ENCODE assay signal across 19 cellular contexts in the genomic region with DNA sequence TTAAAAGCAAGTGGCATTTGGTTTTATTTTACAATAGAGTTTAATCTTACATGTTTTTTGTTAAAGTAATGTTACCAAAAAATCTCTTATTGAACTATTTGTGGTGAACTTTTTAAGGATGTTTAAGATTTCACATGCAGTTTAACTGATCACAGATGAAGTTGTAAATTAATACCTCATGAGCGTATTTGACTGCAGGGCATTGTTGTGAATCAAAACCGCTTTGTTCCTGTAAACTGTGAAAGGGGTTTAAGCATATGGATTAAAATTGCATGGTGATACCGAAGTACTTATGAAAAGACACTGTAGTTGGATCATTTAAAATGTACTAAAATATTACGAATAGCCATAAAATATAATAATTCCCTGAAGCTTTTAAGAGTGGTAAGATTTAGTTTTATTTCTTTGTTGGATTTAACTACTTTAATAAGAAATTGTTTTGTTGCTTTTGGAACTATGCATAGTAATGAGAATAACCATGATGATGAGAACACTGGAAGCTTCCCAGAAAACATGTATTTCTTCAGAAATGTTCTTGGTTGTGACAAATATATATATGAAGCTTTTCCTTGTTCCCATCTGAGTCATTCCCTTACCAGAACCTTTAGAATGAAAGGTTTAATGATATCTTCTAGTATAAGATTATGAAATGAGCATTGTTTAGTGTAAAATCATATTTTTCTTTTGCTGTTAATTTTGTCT.
DNase-seq lines count a peak whose midpoint lies in the region; ATAC-seq lines count a peak whose summit lies in the region.
"Had no signal": no experiment of that assay in that cellular context is flagged by ENCODE, and none has a peak within 500 bp of the region (broad histone marks: within the 10 kb centered on the region; RNA-seq: fewer than 3 reads in every experiment).

No MANE protein-coding gene starts in this region.

- in situ Hi-C loops in SK-MEL-5 (cut with HindIII; ENCODE audit: low pct_unique_long_range_greater_than_20kb, low sequenced_read_pairs), result no loop called here

- ATAC-seq in esophagus mucosa (peak; percentile 37), GM19351 (IDR thresholded peaks at IDR 0.05; ENCODE audit: unreplicated experiment) (no peak)
- ATAC-seq: CD8-positive, alpha-beta T cell; K562; left cardiac atrium; mucosa of descending colon; pancreas had no signal

- peak; percentile 11 for DNase-seq in GM04503 (ENCODE audit: low read depth)
- DNase-seq in SK-MEL-5 (ENCODE audit: low read depth, low spot score), result peak; percentile 76
- DNase-seq in skeletal muscle cell (ENCODE audit: low read depth), result peak; percentile 32
- DNase-seq in amygdala (lab: John Stamatoyannopoulos, UW), result no peak
- DNase-seq in MV-4-11 (lab: John Stamatoyannopoulos, UW), result no peak
- DNase-seq: activated CD4-positive, alpha-beta T cell treated with anti-CD3 and anti-CD28 coated beads for 48 hours; activated naive CD4-positive, alpha-beta T cell treated with anti-CD3 and anti-CD28 coated beads for 36 hours; CD8-positive, alpha-beta T cell; endodermal cell; left cardiac atrium; mucosa of descending colon; NCI-H1105 treated with DMSO at 0.1 percent for 48 hours; pancreas; SHP77; stimulated activated CD4-positive, alpha-beta T cell treated with anti-CD3 and anti-CD28 coated beads, Interleukin-4, amount 100 ng/mL, for 4 hours; testis had no signal

- H3K4me3 ChIP-seq in skeletal muscle cell (ENCODE audit: low read depth, low read length), result no peak overlapping the region
- H3K4me3 ChIP-seq: K562, mucosa of descending colon, pancreas, testis had no signal

Comparison
In these comparisons a context has a peak if more than half of its experiments do, and no peak if none do; other contexts are left out.
1. DNase-seq: peak in GM04503 (single experiment), SK-MEL-5 (single experiment) and skeletal muscle cell (single experiment); none in amygdala (0 of 56) and MV-4-11 (single experiment).